Comparison of ENCODE assay signal across 9 cellular contexts in the genomic region with DNA sequence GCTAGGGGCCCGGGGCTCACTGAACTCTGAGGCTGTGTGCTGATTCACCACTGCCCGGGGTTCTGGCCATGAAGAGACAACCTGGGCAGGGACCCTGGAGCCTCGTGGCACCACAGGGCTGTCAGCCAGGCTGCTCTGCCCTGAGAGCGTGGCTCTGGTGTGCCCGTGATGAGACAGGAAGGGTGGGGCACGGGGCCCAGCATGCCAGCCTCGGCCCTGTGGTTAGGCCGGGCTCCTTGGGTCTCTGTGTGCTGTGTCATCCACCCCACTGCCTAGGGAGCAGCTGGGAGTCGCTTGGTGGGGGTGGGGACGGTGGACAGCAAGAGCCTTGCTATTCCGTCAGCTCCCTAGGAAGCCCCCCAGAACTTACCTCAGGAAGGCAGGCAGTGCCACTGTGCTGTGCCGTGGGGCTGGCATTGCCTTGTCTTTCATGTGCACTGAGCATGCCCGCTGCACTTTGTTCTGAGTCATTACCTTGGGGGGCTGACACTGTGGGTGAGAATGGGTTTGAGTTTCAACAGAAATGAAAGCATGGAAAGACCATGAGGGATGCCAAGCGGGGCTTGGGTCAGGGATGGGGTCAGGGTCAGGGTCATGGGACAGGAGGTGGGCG. TPM values are rescaled to one million over a fixed set of nuclear protein-coding genes. Genes with fewer than 3 reads are reported as not detected.
DNase-seq lines count a peak whose midpoint lies in the region; ATAC-seq and TF ChIP-seq lines count a peak whose summit lies in the region.
"Had no signal": no experiment of that assay in that cellular context is flagged by ENCODE, and none has a peak within 500 bp of the region (broad histone marks: within the 10 kb centered on the region; RNA-seq: fewer than 3 reads in every experiment).

No MANE protein-coding gene starts in this region.

- H3K4me3 ChIP-seq in vagina: no peak overlapping the region

- no peak for DNase-seq in left ventricle myocardium superior
- no peak for DNase-seq in cardiac septum (ENCODE audit: low spot score)
- DNase-seq in T1000 (lab: John Stamatoyannopoulos, UW): peak; percentile 64
- peak; percentile 32 for DNase-seq in fibroblast of peridontal ligament (ENCODE audit: extremely low read depth)
- no peak for DNase-seq in vagina (ENCODE audit: extremely low spot score in 2 of 2)
- DNase-seq in T-helper 9 cell: no peak
- DNase-seq in superior temporal gyrus (ENCODE audit: extremely low spot score): no peak
- no peak for DNase-seq in ecto neural progenitor cell (ENCODE audit: low spot score)
- DNase-seq: nephron progenitor cell had no signal

- no peak for TF ChIP-seq POLR2A in vagina (IDR thresholded peaks at IDR 0.05)

- intact Hi-C loops in left ventricle myocardium superior (cut with micrococcal nuclease): no loop called here
- intact Hi-C loops in cardiac septum (cut with DNase I): loop anchor here (10.0 kb wide), 1 partner anchor 176 kb away; a partner anchor contains a TSS
- intact Hi-C loops in vagina (cut with DNase I): no loop called here

- peaks cover 0 to 40% of the 10 kb centered on the region in 2 donors for H3K36me3 ChIP-seq in vagina

- peaks cover 8% of the 10 kb centered on the region for H3K4me1 ChIP-seq in vagina

- peak; percentile 22 for ATAC-seq in left ventricle myocardium superior

- H3K27me3 ChIP-seq in vagina: no peaks in the 10 kb centered on the region

- TF ChIP-seq CTCF in vagina (IDR thresholded peaks at IDR 0.05): no peak

- H3K9me3 ChIP-seq in vagina: no peaks in the 10 kb centered on the region

- H3K27ac ChIP-seq in vagina: peak overlapping the region; percentile 18

RNA-seq across cellular contexts. Expression of a gene that starts 31.7 kb away (rescaled TPM):
- 7.9 TPM for total RNA-seq in left ventricle myocardium superior
- total RNA-seq in cardiac septum: 12.5 TPM
- 21.1 TPM for total RNA-seq in vagina

Comparison
In these comparisons a context has a peak if more than half of its experiments do, and no peak if none do; other contexts are left out.
1. DNase-seq: peak in T1000 (single experiment) and fibroblast of peridontal ligament (single experiment); none in left ventricle myocardium superior (single experiment), cardiac septum (single experiment), vagina (0 of 2), T-helper 9 cell (single experiment), superior temporal gyrus (single experiment) and ecto neural progenitor cell (single experiment).